In genomic region chr12:105706973-105707334, GRCh38 we compare ENCODE assay signal across 15 cellular contexts.
DNase-seq lines count a peak whose midpoint lies in the region; ATAC-seq and TF ChIP-seq lines count a peak whose summit lies in the region.
"Had no signal": no experiment of that assay in that cellular context is flagged by ENCODE, and none has a peak within 500 bp of the region (broad histone marks: within the 10 kb centered on the region; RNA-seq: fewer than 3 reads in every experiment).

No MANE protein-coding gene starts in this region.

- H3K36me3 Mint-ChIP-seq in naive thymus-derived CD4-positive, alpha-beta T cell, result no peaks in the 10 kb centered on the region
- H3K36me3 Mint-ChIP-seq: CD14-positive monocyte had no signal

- intact Hi-C loops in naive thymus-derived CD4-positive, alpha-beta T cell (cut with micrococcal nuclease), result loop anchor here in 1 of 2 donors (5.0 kb wide), 1 partner anchor 430 kb away; the partner anchor contains the start of gene NUAK1

- no peak for TF ChIP-seq CTCF in osteoblast (IDR thresholded peaks at IDR 0.05; ENCODE audit: extremely low read depth, low read depth, low read length)

- no peak overlapping the region for H3K4me2 ChIP-seq in osteoblast (ENCODE audit: insufficient read depth, low read length)

- peaks cover 0 to 3% (median 0%) of the 10 kb centered on the region in 11 donors for H3K9me3 Mint-ChIP-seq in naive thymus-derived CD4-positive, alpha-beta T cell
- H3K9me3 Mint-ChIP-seq: CD14-positive monocyte had no signal

- H3K27ac ChIP-seq in osteoblast (ENCODE audit: low read depth, low read length), result no peak overlapping the region
- H3K27ac ChIP-seq in naive thymus-derived CD4-positive, alpha-beta T cell (ENCODE audit: low read depth, low read length), result no peak overlapping the region
- H3K27ac ChIP-seq: 22Rv1 had no signal

- H3K27ac Mint-ChIP-seq in naive thymus-derived CD4-positive, alpha-beta T cell, result no peak overlapping the region
- H3K27ac Mint-ChIP-seq: CD14-positive monocyte had no signal

- no peak for ATAC-seq in naive thymus-derived CD4-positive, alpha-beta T cell

- POLR2A ChIA-PET in naive thymus-derived CD4-positive, alpha-beta T cell (lab: Charles Lee), result no interaction called here

- peaks cover 10% of the 10 kb centered on the region for H3K4me1 ChIP-seq in osteoblast (ENCODE audit: insufficient read depth, low read length)
- H3K4me1 ChIP-seq in naive thymus-derived CD4-positive, alpha-beta T cell (ENCODE audit: control insufficient read depth in 2 of 2, insufficient read depth in 2 of 2, low read length in 2 of 2), result no peaks in the 10 kb centered on the region

- CTCF ChIA-PET in naive thymus-derived CD4-positive, alpha-beta T cell (lab: Charles Lee), result no interaction called here

- no peaks in the 10 kb centered on the region for H3K79me2 ChIP-seq in osteoblast (ENCODE audit: insufficient read depth, low read length)

- no peak overlapping the region for H3K4me3 Mint-ChIP-seq in naive thymus-derived CD4-positive, alpha-beta T cell
- H3K4me3 Mint-ChIP-seq: CD14-positive monocyte had no signal

- peaks cover 4% of the 10 kb centered on the region for H3K27me3 ChIP-seq in osteoblast (ENCODE audit: insufficient read depth, low read length)
- H3K27me3 ChIP-seq in naive thymus-derived CD4-positive, alpha-beta T cell (ENCODE audit: control insufficient read depth in 2 of 2, insufficient read depth in 2 of 2, low read length in 2 of 2), result no peaks in the 10 kb centered on the region

- peaks cover 0 to 7% (median 3%) of the 10 kb centered on the region in 5 donors for H3K27me3 Mint-ChIP-seq in naive thymus-derived CD4-positive, alpha-beta T cell

- no peaks in the 10 kb centered on the region for H3K4me1 Mint-ChIP-seq in naive thymus-derived CD4-positive, alpha-beta T cell
- H3K4me1 Mint-ChIP-seq: CD14-positive monocyte had no signal

- H3K36me3 ChIP-seq in osteoblast (ENCODE audit: insufficient read depth, low read length), result no peaks in the 10 kb centered on the region
- H3K36me3 ChIP-seq in naive thymus-derived CD4-positive, alpha-beta T cell (ENCODE audit: control insufficient read depth in 2 of 3, insufficient read depth in 3 of 3, low read length in 3 of 3), result no peaks in the 10 kb centered on the region

- H2AFZ ChIP-seq in osteoblast (ENCODE audit: low read length), result peak overlapping the region; percentile 22

- no peak overlapping the region for H3K4me3 ChIP-seq in osteoblast (ENCODE audit: insufficient read depth, low read length)
- no peak overlapping the region for H3K4me3 ChIP-seq in naive thymus-derived CD4-positive, alpha-beta T cell (ENCODE audit: low read length)

- no peaks in the 10 kb centered on the region for H4K20me1 ChIP-seq in osteoblast (ENCODE audit: insufficient read depth, low read length)

- peak; percentile 24 for DNase-seq in NCI-H2196 (lab: John Stamatoyannopoulos, UW; ENCODE audit: unreplicated experiment)
- no peak for DNase-seq in NCI-H2196 treated with DMSO at 0.1 percent for 48 hours (lab: John Stamatoyannopoulos, UW; ENCODE audit: unreplicated experiment)
- peak; percentile 1 for DNase-seq in glomerular visceral epithelial cell (ENCODE audit: extremely low spot score)
- DNase-seq in osteoblast (ENCODE audit: insufficient read length, low spot score, missing footprints), result peak; percentile 10
- no peak for DNase-seq in NCI-H2081 treated with DMSO at 0.1 percent for 48 hours (lab: John Stamatoyannopoulos, UW)
- no peak for DNase-seq in naive thymus-derived CD4-positive, alpha-beta T cell
- no peak for DNase-seq in NCI-H524 treated with DMSO at 0.1 percent for 48 hours (lab: John Stamatoyannopoulos, UW)
- DNase-seq in anterior cingulate cortex (lab: John Stamatoyannopoulos, UW), result no peak
- DNase-seq: Kasumi-1, MM.1S, NCI-H2081, NCI-H82, OCI-M1 had no signal

- no peaks in the 10 kb centered on the region for H3K9me3 ChIP-seq in osteoblast (ENCODE audit: low read depth, low read length)
- no peaks in the 10 kb centered on the region for H3K9me3 ChIP-seq in naive thymus-derived CD4-positive, alpha-beta T cell (ENCODE audit: control insufficient read depth in 2 of 3, low read length in 3 of 3)

Comparison
In these comparisons a context has a peak if more than half of its experiments do, and no peak if none do; other contexts are left out.
1. DNase-seq: peak in NCI-H2196 (single experiment), glomerular visceral epithelial cell (single experiment) and osteoblast (single experiment); none in NCI-H2196 treated with DMSO at 0.1 percent for 48 hours (single experiment), NCI-H2081 treated with DMSO at 0.1 percent for 48 hours (single experiment), naive thymus-derived CD4-positive, alpha-beta T cell (0 of 9), NCI-H524 treated with DMSO at 0.1 percent for 48 hours (single experiment) and anterior cingulate cortex (0 of 58).